ENCODE assay signal across 19 cellular contexts in the genomic region with DNA sequence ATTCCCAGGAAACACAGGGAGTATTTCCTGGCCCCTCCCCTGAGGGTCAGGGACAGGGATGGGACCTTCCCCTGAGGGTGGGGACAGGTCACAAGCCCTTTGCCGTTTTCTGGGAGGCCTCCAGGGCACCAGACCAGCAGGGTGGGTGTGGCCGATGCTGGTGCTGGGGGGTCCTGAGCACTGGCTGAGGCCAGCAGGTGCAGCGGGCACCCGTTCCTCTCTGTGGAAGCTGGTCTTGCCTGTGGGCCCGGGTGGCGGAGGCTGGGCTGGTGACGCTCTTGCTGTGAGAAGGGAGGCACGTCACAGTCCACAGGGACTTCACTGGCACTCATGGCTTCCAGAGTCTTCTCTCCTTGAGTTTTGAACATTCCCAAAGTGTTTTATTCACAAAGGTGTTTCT. TPM values are rescaled to one million over a fixed set of nuclear protein-coding genes. Genes with fewer than 3 reads are reported as not detected.
"Had no signal": no experiment of that assay in that cellular context is flagged by ENCODE, and none has a peak within 500 bp of the region (broad histone marks: within the 10 kb centered on the region; RNA-seq: fewer than 3 reads in every experiment).

No MANE protein-coding gene starts in this region.

- H3K9me3 ChIP-seq: left lung, neutrophil, pancreas, sigmoid colon, testis, tibial artery had no signal

- DNase-seq: caudate nucleus; cerebellar nuclear complex; cortex of kidney; effector CD4-positive, alpha-beta T cell; head of caudate nucleus; left cardiac atrium; natural killer cell; sigmoid colon; stimulated activated naive CD4-positive, alpha-beta T cell; stimulated activated naive CD8-positive, alpha-beta T cell treated with anti-CD3 and anti-CD28 coated beads, Interleukin-15, amount 100 ng/mL, for 72 hours; testis; tibial artery had no signal

- H3K27ac ChIP-seq: left lung, neutrophil, pancreas, sigmoid colon, testis, tibial artery had no signal

- H3K36me3 ChIP-seq: left lung, neutrophil, pancreas, sigmoid colon, tibial artery had no signal

- H3K4me3 ChIP-seq: left lung, lung, pancreas, sigmoid colon, testis, tibial artery had no signal

- H3K27me3 ChIP-seq: pancreas, testis had no signal

- FAIRE-seq: frontal cortex, pancreas, urothelium cell line had no signal

- H3K4me1 ChIP-seq: left lung, pancreas, sigmoid colon, testis had no signal

- ATAC-seq: left cardiac atrium; left lung; natural killer cell; pancreas; stimulated activated naive CD8-positive, alpha-beta T cell treated with anti-CD3 and anti-CD28 coated beads, Interleukin-15, amount 100 ng/mL, for 72 hours had no signal

RNA-seq across cellular contexts. Expression of gene CFAP46, which starts 44.2 kb away (rescaled TPM):
- total RNA-seq: skeletal muscle tissue had no signal
